In genomic region chr18:7926526-7926925, GRCh38 we compare ENCODE assay signal across 12 cellular contexts.
A peak's percentile ranks its signal among the peaks of the same experiment; 100 is the strongest.
DNase-seq lines count a peak whose midpoint lies in the region; FAIRE-seq and TF ChIP-seq lines count a peak whose summit lies in the region.
"Had no signal": no experiment of that assay in that cellular context is flagged by ENCODE, and none has a peak within 500 bp of the region (broad histone marks: within the 10 kb centered on the region; RNA-seq: fewer than 3 reads in every experiment).

No MANE protein-coding gene starts in this region.

- FAIRE-seq in islet of Langerhans (lab: Jason Lieb, UNC): peak; percentile 99

- H3K27ac ChIP-seq in 22Rv1: no peak overlapping the region
- H3K27ac ChIP-seq: BLaER1, testis had no signal

- H3K27me3 ChIP-seq in BE2C: no peaks in the 10 kb centered on the region
- H3K27me3 ChIP-seq: BLaER1, testis had no signal

- peak; percentile 41 for TF ChIP-seq CTCF in 22Rv1 (IDR thresholded peaks at IDR 0.05)
- no peak for TF ChIP-seq CTCF in BE2C (IDR thresholded peaks at IDR 0.05; ENCODE audit: low read depth, low read length)

- H3K9me3 ChIP-seq in BE2C: no peaks in the 10 kb centered on the region
- H3K9me3 ChIP-seq: BLaER1, testis had no signal

- peak; percentile 66 for DNase-seq in HuH-7 (ENCODE audit: low spot score)
- peak; percentile 74 for DNase-seq in SHP77 treated with DMSO at 0.1 percent for 48 hours (lab: John Stamatoyannopoulos, UW)
- DNase-seq in SW480 (ENCODE audit: low spot score): no peak
- DNase-seq in BE2C: no peak
- DNase-seq in activated CD8-positive, alpha-beta memory T cell treated with anti-CD3 and anti-CD28 coated beads, Interleukin-2, amount 50 U/mL, for 48 hours: no peak
- DNase-seq in EL: no peak
- DNase-seq: activated B cell treated with CpG ODN at 0.5 μM for 24 hours; stimulated activated CD4-positive, alpha-beta T cell treated with anti-CD3 and anti-CD28 coated beads, Interleukin-2, amount 100 ng/mL, for 48 hours; testis had no signal

- no peaks in the 10 kb centered on the region for H3K36me3 ChIP-seq in BE2C
- H3K36me3 ChIP-seq: BLaER1 had no signal

- H3K4me1 ChIP-seq in BE2C: no peaks in the 10 kb centered on the region
- H3K4me1 ChIP-seq: BLaER1, testis had no signal

- H3K4me3 ChIP-seq in BE2C (ENCODE audit: low read depth, low read length): no peak overlapping the region
- H3K4me3 ChIP-seq: BLaER1, testis had no signal

Comparison
In these comparisons a context has a peak if more than half of its experiments do, and no peak if none do; other contexts are left out.
1. DNase-seq: peak in HuH-7 (single experiment) and SHP77 treated with DMSO at 0.1 percent for 48 hours (single experiment); none in SW480 (single experiment), BE2C (single experiment), activated CD8-positive, alpha-beta memory T cell treated with anti-CD3 and anti-CD28 coated beads, Interleukin-2, amount 50 U/mL, for 48 hours (single experiment) and EL (single experiment).